12 cellular contexts compared by ENCODE assay signal in genomic region chr4:153113838-153114105, GRCh38.
"Had no signal": no experiment of that assay in that cellular context is flagged by ENCODE, and none has a peak within 500 bp of the region (broad histone marks: within the 10 kb centered on the region; RNA-seq: fewer than 3 reads in every experiment).

No MANE protein-coding gene starts in this region.

- H3K27me3 ChIP-seq: tibial artery had no signal

- H3K27ac Mint-ChIP-seq: activated naive CD4-positive, alpha-beta T cell treated with anti-CD3 and anti-CD28 coated beads, Interleukin-2, amount 50 U/mL, for 72 hours; activated T-helper 2 cell treated with anti-CD3 and anti-CD28 coated beads, Interferon-gamma antibody, Interleukin-2, Interleukin-4, amounts not matched to agents 10 μg/mL and 5 μg/mL and 100 μg/mL, durations not matched to agents 14 hours and 24 hours and 36 hours; naive B cell; T-helper 2 cell treated with Interferon-gamma antibody and Interleukin-4, amounts not matched to agents 5 μg/mL and 100 μg/mL, for 36 hours had no signal

- H3K27ac ChIP-seq: parathyroid adenoma had no signal

- FAIRE-seq: endometrium, islet of Langerhans, urothelium cell line had no signal

- H3K4me3 ChIP-seq: tibial artery had no signal

- H3K36me3 ChIP-seq: tibial artery had no signal

- H3K9ac ChIP-seq: parathyroid adenoma had no signal

- DNase-seq: activated CD4-positive, alpha-beta T cell treated with anti-CD3 and anti-CD28 coated beads for 1 hour; naive B cell; SW 1271; tibial artery had no signal

- H3K4me3 Mint-ChIP-seq: naive B cell; T-helper 2 cell treated with Interferon-gamma antibody and Interleukin-4, amounts not matched to agents 5 μg/mL and 100 μg/mL, for 36 hours had no signal

- H3K27me3 Mint-ChIP-seq: naive B cell had no signal

- H3K9me3 Mint-ChIP-seq: activated T-helper 2 cell treated with anti-CD3 and anti-CD28 coated beads, Interferon-gamma antibody, Interleukin-2, Interleukin-4, amounts not matched to agents 10 μg/mL and 5 μg/mL and 100 μg/mL, durations not matched to agents 14 hours and 24 hours and 36 hours; T-helper 2 cell treated with Interferon-gamma antibody and Interleukin-4, amounts not matched to agents 5 μg/mL and 100 μg/mL, for 36 hours had no signal

- ATAC-seq: esophagus mucosa had no signal

- H3K9me3 ChIP-seq: tibial artery had no signal

- H2AFZ ChIP-seq: parathyroid adenoma had no signal

- H3K36me3 Mint-ChIP-seq: activated naive CD4-positive, alpha-beta T cell treated with anti-CD3 and anti-CD28 coated beads, Interleukin-2, amount 50 U/mL, for 72 hours; naive B cell had no signal

- H3K79me2 ChIP-seq: parathyroid adenoma had no signal
